ENCODE assay signal across 27 cellular contexts in the genomic region with DNA sequence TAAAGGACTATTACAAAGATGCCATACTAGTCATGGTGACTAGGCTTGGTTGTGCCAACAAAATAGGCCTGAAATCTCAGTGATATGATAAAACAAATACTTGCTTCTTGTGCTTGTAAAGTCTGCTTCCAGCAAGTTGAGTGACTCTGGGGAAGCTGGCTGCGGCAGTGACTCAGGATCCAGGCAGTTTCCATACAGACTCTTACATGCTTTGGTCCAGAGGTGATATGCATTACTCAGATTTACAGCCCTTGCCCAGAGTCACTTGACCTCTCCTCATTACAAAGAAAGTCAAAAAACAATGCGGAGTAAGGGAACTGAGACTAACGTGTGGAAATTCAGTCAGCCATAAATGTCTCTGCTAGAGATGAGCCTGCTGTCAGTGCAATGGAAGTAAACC.
DNase-seq lines count a peak whose midpoint lies in the region; ATAC-seq, FAIRE-seq and TF ChIP-seq lines count a peak whose summit lies in the region.
"Had no signal": no experiment of that assay in that cellular context is flagged by ENCODE, and none has a peak within 500 bp of the region (broad histone marks: within the 10 kb centered on the region; RNA-seq: fewer than 3 reads in every experiment).

No MANE protein-coding gene starts in this region.

- intact Hi-C loops in mammary epithelial cell (cut with micrococcal nuclease) (no loop called here), breast epithelium (cut with DNase I; ENCODE audit: low total_unique reads) (no loop called here)

- H3K18ac ChIP-seq in mesenchymal stem cell (ENCODE audit: low read depth in 1 of 2, low read length in 2 of 2): no peak overlapping the region

- no peak overlapping the region for H3K23ac ChIP-seq in mesenchymal stem cell (ENCODE audit: low read length in 2 of 2)

- H3K4me3 ChIP-seq in mammary epithelial cell (replicated peaks in 1 of 3; ENCODE audit: insufficient read depth in 1 of 3, low read depth in 2 of 3, low read length in 3 of 3): no peak overlapping the region
- H3K4me3 ChIP-seq in breast epithelium: no peak overlapping the region
- H3K4me3 ChIP-seq in brain microvascular endothelial cell (ENCODE audit: low read depth, low read length): no peak overlapping the region
- no peak overlapping the region for H3K4me3 ChIP-seq in mesenchymal stem cell (ENCODE audit: insufficient read depth in 1 of 2, low read depth in 1 of 2, low read length in 2 of 2)
- H3K4me3 ChIP-seq: BLaER1 treated with 17β-estradiol and CSF1 and Interleukin-3, amounts not matched to agents 10 nM and 100 nM; left lung; stomach; upper lobe of right lung had no signal

- dilution Hi-C loops in mammary epithelial cell (cut with HindIII; ENCODE audit: low sequenced_read_pairs): no loop called here

- ATAC-seq in HG03025 (IDR thresholded peaks at IDR 0.05; ENCODE audit: low FRiP score, unreplicated experiment): no peak
- no peak for ATAC-seq in activated naive CD4-positive, alpha-beta T cell treated with anti-CD3 and anti-CD28 coated beads, Interleukin-2, amount 50 U/mL, for 72 hours
- ATAC-seq: left lung, upper lobe of right lung had no signal

- CTCF ChIA-PET in mammary epithelial cell (lab: Charles Lee; ENCODE audit: low non-redundant PET): no interaction called here

- no peak overlapping the region for H4K91ac ChIP-seq in mesenchymal stem cell (ENCODE audit: low read length)

- H2BK5ac ChIP-seq in mesenchymal stem cell (ENCODE audit: low read depth, low read length, poor library complexity, severe bottlenecking): no peak overlapping the region

- no peak overlapping the region for H2AK5ac ChIP-seq in mesenchymal stem cell (ENCODE audit: low read length, severe bottlenecking)

- H3K79me2 ChIP-seq in mammary epithelial cell (ENCODE audit: insufficient read depth, low read length): no peaks in the 10 kb centered on the region

- no peaks in the 10 kb centered on the region for H4K20me1 ChIP-seq in mammary epithelial cell (ENCODE audit: insufficient read depth, low read length)
- H4K20me1 ChIP-seq: BLaER1 treated with 17β-estradiol and CSF1 and Interleukin-3, amounts not matched to agents 10 nM and 100 nM had no signal

- no peak overlapping the region for H2BK12ac ChIP-seq in mesenchymal stem cell (ENCODE audit: low read length in 2 of 2)

- no peak overlapping the region for H3K27ac Mint-ChIP-seq in activated naive CD4-positive, alpha-beta T cell treated with anti-CD3 and anti-CD28 coated beads, Interleukin-2, amount 50 U/mL, for 72 hours

- H3K27me3 ChIP-seq in mammary epithelial cell (ENCODE audit: insufficient read depth, low read length) (no peaks in the 10 kb centered on the region), breast epithelium (no peaks in the 10 kb centered on the region), brain microvascular endothelial cell (replicated peaks) (no peaks in the 10 kb centered on the region), mesenchymal stem cell (ENCODE audit: control insufficient read depth in 1 of 2, insufficient read depth in 1 of 2, low read length in 2 of 2) (no peaks in the 10 kb centered on the region)
- H3K27me3 ChIP-seq: BLaER1 treated with 17β-estradiol and CSF1 and Interleukin-3, amounts not matched to agents 10 nM and 100 nM; left lung; neutrophil; stomach; upper lobe of right lung had no signal

- H3K36me3 ChIP-seq in mammary epithelial cell (ENCODE audit: insufficient read depth, low read length) (no peaks in the 10 kb centered on the region), breast epithelium (no peaks in the 10 kb centered on the region), brain microvascular endothelial cell (replicated peaks) (no peaks in the 10 kb centered on the region), mesenchymal stem cell (ENCODE audit: control insufficient read depth in 1 of 2, insufficient read depth in 2 of 2, low read depth in 1 of 2, low read length in 2 of 2) (no peaks in the 10 kb centered on the region)
- H3K36me3 ChIP-seq: BLaER1 treated with 17β-estradiol and CSF1 and Interleukin-3, amounts not matched to agents 10 nM and 100 nM; left lung; neutrophil; stomach; upper lobe of right lung had no signal

- peaks cover 11 to 13% of the 10 kb centered on the region in 2 donors for H3K9me3 Mint-ChIP-seq in activated naive CD4-positive, alpha-beta T cell treated with anti-CD3 and anti-CD28 coated beads, Interleukin-2, amount 50 U/mL, for 72 hours

- no peak for FAIRE-seq in urothelium cell line (lab: Jason Lieb, UNC)

- in situ Hi-C loops in mammary epithelial cell (cut with MboI; ENCODE audit: low sequenced_read_pairs in 2 of 2): no loop called here
- in situ Hi-C loops in brain microvascular endothelial cell (cut with HindIII; ENCODE audit: low pct_ligation_motif_present, low sequenced_read_pairs): no loop called here

- H3K4ac ChIP-seq in mesenchymal stem cell (ENCODE audit: low read depth in 1 of 2, low read length in 2 of 2): no peak overlapping the region

- no peak overlapping the region for H3K27ac ChIP-seq in mammary epithelial cell (ENCODE audit: insufficient read depth, low read depth, low read length)
- H3K27ac ChIP-seq in breast epithelium: no peak overlapping the region
- no peak overlapping the region for H3K27ac ChIP-seq in brain microvascular endothelial cell
- no peak overlapping the region for H3K27ac ChIP-seq in mesenchymal stem cell (ENCODE audit: low read length, poor library complexity, severe bottlenecking)
- H3K27ac ChIP-seq: 22Rv1; BLaER1 treated with 17β-estradiol and CSF1 and Interleukin-3, amounts not matched to agents 10 nM and 100 nM; left lung; neutrophil; stomach; upper lobe of right lung; VCaP had no signal

- no peak overlapping the region for H3K14ac ChIP-seq in mesenchymal stem cell (ENCODE audit: low read length in 2 of 2)

- no peak for TF ChIP-seq CTCF in mammary epithelial cell (conservative IDR thresholded peaks at IDR 0.05 in 1 of 2, IDR thresholded peaks at IDR 0.05 in 1 of 2; ENCODE audit: extremely low read depth in 1 of 2, insufficient read depth in 1 of 2, low read depth in 1 of 2, low read length in 2 of 2)
- TF ChIP-seq CTCF in breast epithelium (IDR thresholded peaks at IDR 0.05): no peak
- TF ChIP-seq CTCF in brain microvascular endothelial cell (IDR thresholded peaks at IDR 0.05; ENCODE audit: low read depth, low read length, missing control alignments): no peak

- DNase-seq in mammary epithelial cell (peak; percentile 19), breast epithelium (ENCODE audit: low spot score in 2 of 2) (no peak), brain microvascular endothelial cell (peak; percentile 2), mesenchymal stem cell (peak; percentile 65), urothelium cell line (ENCODE audit: low spot score) (peak; percentile 13)
- DNase-seq in effector CD4-positive, alpha-beta T cell: no peak
- DNase-seq in activated naive CD4-positive, alpha-beta T cell treated with anti-CD3 and anti-CD28 coated beads, Interleukin-2, amount 50 U/mL, for 72 hours (ENCODE audit: low spot score in 2 of 2): no peak
- DNase-seq: activated CD4-positive, alpha-beta T cell treated with anti-CD3 and anti-CD28 coated beads, Interleukin-2, amount 50 U/mL, for 4 hours; activated effector memory CD4-positive, alpha-beta T cell treated with anti-CD3 and anti-CD28 coated beads, Interleukin-2, amount 50 U/mL, for 16 hours; Calu3; effector CD8-positive, alpha-beta T cell; left lung; NCI-H1048; NCI-H2029; NCI-H345; NCI-H82; OCI-M1; SIG-M5; stimulated activated CD4-positive, alpha-beta T cell treated with anti-CD3 and anti-CD28 coated beads, Interleukin-4, amount 100 ng/mL, for 1 hour; stomach; T-helper 1 cell; upper lobe of right lung had no signal

- H2BK120ac ChIP-seq in mesenchymal stem cell (ENCODE audit: low read depth, low read length): no peak overlapping the region

- no peak overlapping the region for H3K9ac ChIP-seq in mammary epithelial cell (ENCODE audit: insufficient read depth, low read length)
- no peak overlapping the region for H3K9ac ChIP-seq in mesenchymal stem cell (ENCODE audit: low read length)
- H3K9ac ChIP-seq: BLaER1 treated with 17β-estradiol and CSF1 and Interleukin-3, amounts not matched to agents 10 nM and 100 nM had no signal

- H3K4me1 ChIP-seq in mammary epithelial cell (ENCODE audit: insufficient read depth, low read length) (no peaks in the 10 kb centered on the region), breast epithelium (no peaks in the 10 kb centered on the region), mesenchymal stem cell (ENCODE audit: control insufficient read depth, insufficient read depth, low read depth, low read length) (no peaks in the 10 kb centered on the region)
- H3K4me1 ChIP-seq: left lung, stomach, upper lobe of right lung had no signal

- H2AFZ ChIP-seq in mammary epithelial cell (ENCODE audit: low read depth, low read length) (no peak overlapping the region), mesenchymal stem cell (ENCODE audit: low read depth, low read length) (no peak overlapping the region)

- 96% methylated on average over 3 of the region's 3 CpGs for WGBS in mammary epithelial cell (ENCODE audit: low coverage, missing lambda C conversion rate)
- 6% methylated on average over 3 of the region's 3 CpGs for WGBS in mesenchymal stem cell

- H3K36me3 Mint-ChIP-seq in activated naive CD4-positive, alpha-beta T cell treated with anti-CD3 and anti-CD28 coated beads, Interleukin-2, amount 50 U/mL, for 72 hours: no peaks in the 10 kb centered on the region

- no TSS peak for BruUV-seq in mammary epithelial cell (replicated peaks; lab: Mats Ljungman, UMichigan)

- no peak overlapping the region for H4K8ac ChIP-seq in mesenchymal stem cell (ENCODE audit: low read length)

- H3K79me1 ChIP-seq in mesenchymal stem cell (replicated peaks; ENCODE audit: low read length, poor library complexity, severe bottlenecking): no peaks in the 10 kb centered on the region

- TF ChIP-seq POLR2A in breast epithelium (IDR thresholded peaks at IDR 0.05): no peak

- H2BK15ac ChIP-seq in mesenchymal stem cell (ENCODE audit: low read depth, poor library complexity, severe bottlenecking): no peak overlapping the region

- H3K9me3 ChIP-seq in mammary epithelial cell (replicated peaks; ENCODE audit: insufficient read depth, low read length) (no peaks in the 10 kb centered on the region), breast epithelium (no peaks in the 10 kb centered on the region), mesenchymal stem cell (ENCODE audit: control insufficient read depth, low read length) (no peaks in the 10 kb centered on the region)
- H3K9me3 ChIP-seq: BLaER1 treated with 17β-estradiol and CSF1 and Interleukin-3, amounts not matched to agents 10 nM and 100 nM; left lung; neutrophil; stomach; upper lobe of right lung had no signal

- H3K4me2 ChIP-seq in mammary epithelial cell (ENCODE audit: insufficient read depth, low read depth, low read length) (no peak overlapping the region), mesenchymal stem cell (ENCODE audit: low read length, poor library complexity, severe bottlenecking) (no peak overlapping the region)
- H3K4me2 ChIP-seq: BLaER1 treated with 17β-estradiol and CSF1 and Interleukin-3, amounts not matched to agents 10 nM and 100 nM had no signal

Comparison
In these comparisons a context has a peak if more than half of its experiments do, and no peak if none do; other contexts are left out.
1. DNase-seq: peak in mammary epithelial cell (single experiment), brain microvascular endothelial cell (single experiment), mesenchymal stem cell (single experiment) and urothelium cell line (single experiment); none in breast epithelium (0 of 2), effector CD4-positive, alpha-beta T cell (single experiment) and activated naive CD4-positive, alpha-beta T cell treated with anti-CD3 and anti-CD28 coated beads, Interleukin-2, amount 50 U/mL, for 72 hours (0 of 2).